8 cellular contexts compared by ENCODE assay signal in the genomic region with DNA sequence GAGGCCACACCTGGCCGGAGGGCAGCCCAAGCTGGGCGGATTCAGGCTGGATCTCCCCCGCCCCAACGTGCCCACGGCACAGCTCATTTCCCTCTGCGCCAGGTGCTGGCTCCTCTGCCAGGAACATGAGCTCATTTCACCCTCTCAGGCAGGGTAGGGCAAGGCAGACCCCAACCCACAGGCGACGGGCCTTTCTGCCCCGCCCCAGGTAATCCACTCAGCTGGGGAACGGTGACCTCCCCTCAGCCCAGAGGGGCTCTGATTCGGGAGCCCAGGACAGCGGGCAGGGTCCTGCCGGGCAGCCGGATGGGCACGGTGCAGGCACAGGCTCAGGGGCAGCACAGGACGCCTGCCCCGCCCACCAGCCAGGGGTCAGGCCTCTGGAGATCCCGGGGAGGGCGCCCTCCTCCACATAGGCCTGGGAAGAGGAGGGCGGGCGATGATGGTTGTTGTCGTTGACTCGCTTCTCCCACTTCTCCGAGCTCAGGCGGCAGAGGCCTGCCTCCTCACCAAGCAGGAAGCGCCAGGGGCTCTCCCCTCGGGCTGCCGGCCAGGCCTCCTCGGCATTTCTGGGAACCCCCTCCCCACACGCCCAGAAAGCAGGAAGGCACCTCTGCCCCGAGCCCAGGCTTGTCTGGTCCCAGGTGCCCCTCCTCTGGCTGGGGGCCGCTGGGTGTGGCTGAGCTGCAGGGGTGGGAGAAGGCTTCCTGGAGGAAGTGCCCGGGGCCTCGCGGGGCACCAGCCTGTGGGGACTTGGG. TPM values are rescaled to one million over a fixed set of nuclear protein-coding genes. Genes with fewer than 3 reads are reported as not detected.
DNase-seq lines count a peak whose midpoint lies in the region; ATAC-seq, FAIRE-seq and TF ChIP-seq lines count a peak whose summit lies in the region.

No MANE protein-coding gene starts in this region.

- H3K4me3 Mint-ChIP-seq in naive B cell = peak overlapping the region in 2 of 8 donors; percentile 45 to 53

- FAIRE-seq in GM19239 (lab: Jason Lieb, UNC) = no peak

- H3K9me3 Mint-ChIP-seq in naive B cell = no peaks in the 10 kb centered on the region

- DNase-seq in ELF-1 (ENCODE audit: low read depth, low spot score) (peak; percentile 64), NB4 (ENCODE audit: low read depth) (peak; percentile 77), amniotic epithelial cell (ENCODE audit: low read depth) (peak; percentile 55), naive B cell (no peak), HUDEP-2 (lab: John Stamatoyannopoulos, UW; ENCODE audit: unreplicated experiment in 76 of 76) (no peak), GOT3 (lab: John Stamatoyannopoulos, UW) (no peak), NCI-H748 treated with DMSO at 0.1 percent for 48 hours (lab: John Stamatoyannopoulos, UW) (no peak), GM19239 (ENCODE audit: insufficient read length, low spot score) (no peak)

- H3K36me3 Mint-ChIP-seq in naive B cell = no peaks in the 10 kb centered on the region

- no peak overlapping the region for H3K4me3 ChIP-seq in NB4 (ENCODE audit: low read depth, low read length)

- no peak for TF ChIP-seq POLR2A in NB4 (IDR thresholded peaks at IDR 0.05; ENCODE audit: extremely low read depth, insufficient read length)

- H3K4me1 Mint-ChIP-seq in naive B cell = peaks cover 0 to 11% (median 0%) of the 10 kb centered on the region in 3 donors

- ATAC-seq in naive B cell (ENCODE audit: low read depth in 2 of 2) = peak; percentile 20 to 40

- peaks cover 0 to 5% (median 0%) of the 10 kb centered on the region in 3 donors for H3K27me3 Mint-ChIP-seq in naive B cell

- no peak overlapping the region for H3K27ac Mint-ChIP-seq in naive B cell

- TF ChIP-seq CTCF in NB4 (IDR thresholded peaks at IDR 0.05; ENCODE audit: low read depth, low read length) = peak; percentile 3

RNA-seq across cellular contexts. Expression of a gene that starts 31.1 kb away (rescaled TPM):
- 10 to 100 TPM; 15.0 to 21.0 (median 17.2) TPM for polyA plus RNA-seq in naive B cell (ENCODE audit: low read depth in 6 of 6)

RNA-seq across cellular contexts. Expression of a gene that starts 31.3 kb away (rescaled TPM):
- 10 to 100 TPM; 29.6 to 43.7 (median 34.7) TPM for polyA plus RNA-seq in naive B cell (ENCODE audit: low read depth in 6 of 6)

RNA-seq across cellular contexts. Expression of a gene that starts 40.3 kb away (rescaled TPM):
- polyA plus RNA-seq in naive B cell (ENCODE audit: low read depth in 6 of 6) = 10 to 100 TPM; 32.7 to 50.5 (median 43.4) TPM

RNA-seq across cellular contexts. Expression of a gene that starts 40.6 kb away (rescaled TPM):
- under 1 TPM in 1 of 6 donors, not detected in 5; 0.07 TPM for polyA plus RNA-seq in naive B cell (ENCODE audit: low read depth in 6 of 6)

Comparison
In these comparisons a context has a peak if more than half of its experiments do, and no peak if none do; other contexts are left out.
1. DNase-seq: peak in ELF-1 (single experiment), NB4 (single experiment) and amniotic epithelial cell (single experiment); none in naive B cell (single experiment), HUDEP-2 (0 of 76), GOT3 (single experiment), NCI-H748 treated with DMSO at 0.1 percent for 48 hours (single experiment) and GM19239 (single experiment).